Comparison of ENCODE assay signal across 1 cellular context in the genomic region with DNA sequence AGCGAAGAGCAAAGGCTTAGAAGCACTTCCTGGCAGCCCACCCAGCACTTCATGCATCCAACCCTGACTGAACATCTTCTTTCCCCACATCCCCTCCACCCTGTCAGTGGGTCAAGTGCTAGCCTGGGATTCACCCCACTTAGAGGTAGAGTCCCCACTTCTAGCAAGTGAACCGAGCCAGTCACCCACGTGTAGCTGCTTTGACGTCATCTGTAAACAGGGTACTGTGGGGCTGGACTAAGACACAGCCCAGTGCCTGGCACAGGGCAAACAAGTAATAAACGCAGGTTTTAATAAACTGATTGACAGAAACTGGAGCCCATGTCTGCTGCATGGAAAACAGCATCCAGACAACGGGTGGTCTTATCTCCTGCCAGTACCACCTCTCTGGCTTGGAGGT.
TF ChIP-seq lines count a peak whose summit lies in the region.

No MANE protein-coding gene starts in this region.

TF ChIP-seq in H1, 55 proteins besides CTCF, POLR2A, EP300 and RAD21:
- TF ChIP-seq CREB1 (IDR thresholded peaks at IDR 0.05) (no peak), SIRT6 (IDR thresholded peaks at IDR 0.05; ENCODE audit: low read length) (no peak)
